Comparison of ENCODE assay signal across 25 cellular contexts in genomic region chr15:80913541-80913940, GRCh38.
"Had no signal": no experiment of that assay in that cellular context is flagged by ENCODE, and none has a peak within 500 bp of the region (broad histone marks: within the 10 kb centered on the region; RNA-seq: fewer than 3 reads in every experiment).

No MANE protein-coding gene starts in this region.

- H3K27ac ChIP-seq: ascending aorta, cardiac muscle cell, RWPE1 had no signal

- H3K4me1 ChIP-seq: ascending aorta had no signal

- H3K36me3 ChIP-seq: cardiac muscle cell had no signal

- H3K27me3 ChIP-seq: ascending aorta, cardiac muscle cell had no signal

- DNase-seq: activated CD4-positive, alpha-beta T cell treated with anti-CD3 and anti-CD28 coated beads, Interleukin-2, amount 10 ng/mL, durations not matched to agents 24 days and 14 days; activated CD4-positive, alpha-beta T cell treated with anti-CD3 and anti-CD28 coated beads, Interleukin-2, amount 50 U/mL, for 48 hours; activated CD8-positive, alpha-beta T cell treated with anti-CD3 and anti-CD28 coated beads, Interleukin-2, amount 10 ng/mL, durations not matched to agents 7 days and 5 days; activated gamma-delta T cell; activated naive CD4-positive, alpha-beta T cell treated with Interleukin-2 at 50 U/mL for 16 hours; activated naive CD8-positive, alpha-beta T cell treated with anti-CD3 and anti-CD28 coated beads, Interleukin-2, amount 10 ng/mL, durations not matched to agents 7 days and 5 days; activated T-cell treated with anti-CD3 and anti-CD28 coated beads, Interleukin-2, amount 50 U/mL, for 24 hours; amygdala; NCI-H1105; NCI-H1417 treated with DMSO at 0.1 percent for 48 hours; NCI-H187 treated with DMSO at 0.1 percent for 48 hours; NCI-H2081; NCI-H226; NCI-H446 treated with DMSO at 0.1 percent for 48 hours; NCI-H524; NCI-H69; NCI-H82; PC-9; SIG-M5; T-cell; T-helper 2 cell; T-helper 9 cell had no signal

- H3K4me3 ChIP-seq: ascending aorta, cardiac muscle cell, PC-9 had no signal
